11 cellular contexts compared by ENCODE assay signal in genomic region chr2:140496714-140497113, GRCh38.
"Had no signal": no experiment of that assay in that cellular context is flagged by ENCODE, and none has a peak within 500 bp of the region (broad histone marks: within the 10 kb centered on the region; RNA-seq: fewer than 3 reads in every experiment).

No MANE protein-coding gene starts in this region.

- H3K4me3 Mint-ChIP-seq: GM23338, H9, HFFc6 had no signal

- H3K27ac Mint-ChIP-seq: GM23338, H9, HFFc6 had no signal

- DNase-seq: H9, HCEC 1CT, HFFc6, IMR-90, Kasumi-1, KG1 had no signal

- H3K9me3 Mint-ChIP-seq: GM23338, H9 had no signal

- H3K4me1 Mint-ChIP-seq: GM23338, H9 had no signal

- H3K4me3 ChIP-seq: GM23338, K562 had no signal

- H3K4me2 ChIP-seq: GM23338 had no signal

- FAIRE-seq: H1, H54, HTR-8/SVneo, K562 had no signal

- ATAC-seq: GM23338, K562 had no signal
